In genomic region chr20:25864986-25865714, GRCh38 we compare ENCODE assay signal across 8 cellular contexts.
DNase-seq lines count a peak whose midpoint lies in the region; ATAC-seq, FAIRE-seq and TF ChIP-seq lines count a peak whose summit lies in the region.

No MANE protein-coding gene starts in this region.

- no peak for TF ChIP-seq EP300 in suprapubic skin (IDR thresholded peaks at IDR 0.05)

- H3K4me3 ChIP-seq in adipocyte (ENCODE audit: low read length) = peak overlapping the region; percentile 71
- peak overlapping the region; percentile 19 to 45 for H3K4me3 ChIP-seq in kidney (ENCODE audit: low read length in 2 of 2)
- H3K4me3 ChIP-seq in suprapubic skin = peak overlapping the region; percentile 42

- peaks cover 23% of the 10 kb centered on the region for H3K4me1 ChIP-seq in adipocyte (ENCODE audit: control insufficient read depth, insufficient read depth, low read length)
- H3K4me1 ChIP-seq in kidney (ENCODE audit: control insufficient read depth in 1 of 2, insufficient read depth in 1 of 2, low read depth in 1 of 2, low read length in 2 of 2) = peaks cover 9 to 31% of the 10 kb centered on the region in 2 donors
- peaks cover 58% of the 10 kb centered on the region for H3K4me1 ChIP-seq in suprapubic skin

- ATAC-seq in GM21390 (IDR thresholded peaks at IDR 0.05; ENCODE audit: unreplicated experiment) (no peak), GM19463 (IDR thresholded peaks at IDR 0.05; ENCODE audit: unreplicated experiment) (no peak)

- no peak for TF ChIP-seq POLR2A in suprapubic skin (IDR thresholded peaks at IDR 0.05)

- no peak overlapping the region for H3K27ac Mint-ChIP-seq in activated CD4-positive, alpha-beta T cell treated with anti-CD3 and anti-CD28 coated beads, Interleukin-2, amount 10 ng/mL, durations not matched to agents 7 days and 5 days

- H3K9me3 ChIP-seq in adipocyte (ENCODE audit: control insufficient read depth, low read length) (no peaks in the 10 kb centered on the region), kidney (ENCODE audit: control insufficient read depth in 1 of 2, low read length in 2 of 2) (no peaks in the 10 kb centered on the region), suprapubic skin (no peaks in the 10 kb centered on the region)

- H3K9ac ChIP-seq in adipocyte (ENCODE audit: low read length) = peak overlapping the region; percentile 50
- H3K9ac ChIP-seq in kidney (ENCODE audit: low read length in 2 of 2) = no peak overlapping the region

- TF ChIP-seq CTCF in kidney (IDR thresholded peaks at IDR 0.05; ENCODE audit: borderline replicate concordance, extremely low read depth, insufficient read depth) = no peak
- no peak for TF ChIP-seq CTCF in suprapubic skin (IDR thresholded peaks at IDR 0.05)

- H3K27me3 ChIP-seq in adipocyte (replicated peaks; ENCODE audit: control insufficient read depth, insufficient read depth, low read length) (peaks cover 23% of the 10 kb centered on the region), suprapubic skin (peaks cover 35% of the 10 kb centered on the region)

- no peak overlapping the region for H3K27ac ChIP-seq in kidney (ENCODE audit: low read depth in 2 of 2, low read length in 2 of 2)
- H3K27ac ChIP-seq in suprapubic skin = no peak overlapping the region

- intact Hi-C loops in kidney (cut with DNase I) = no loop called here

- H3K36me3 ChIP-seq in adipocyte (ENCODE audit: control insufficient read depth, insufficient read depth, low read length, severe bottlenecking) (no peaks in the 10 kb centered on the region), kidney (ENCODE audit: control insufficient read depth in 1 of 2, insufficient read depth in 2 of 2, low read length in 2 of 2) (no peaks in the 10 kb centered on the region), suprapubic skin (no peaks in the 10 kb centered on the region)

- no peak for FAIRE-seq in kidney (lab: Jason Lieb, UNC)

- H3K9me3 Mint-ChIP-seq in activated CD4-positive, alpha-beta T cell treated with anti-CD3 and anti-CD28 coated beads, Interleukin-2, amount 10 ng/mL, durations not matched to agents 7 days and 5 days = no peaks in the 10 kb centered on the region

- CTCF ChIA-PET in activated CD4-positive, alpha-beta T cell treated with anti-CD3 and anti-CD28 coated beads, Interleukin-2, amount 10 ng/mL, durations not matched to agents 7 days and 5 days (lab: Charles Lee) = no interaction called here

- no peaks in the 10 kb centered on the region for H3K36me3 Mint-ChIP-seq in activated CD4-positive, alpha-beta T cell treated with anti-CD3 and anti-CD28 coated beads, Interleukin-2, amount 10 ng/mL, durations not matched to agents 7 days and 5 days (ENCODE audit: low read depth)

- H3K27me3 Mint-ChIP-seq in activated CD4-positive, alpha-beta T cell treated with anti-CD3 and anti-CD28 coated beads, Interleukin-2, amount 10 ng/mL, durations not matched to agents 7 days and 5 days = peaks cover 69% of the 10 kb centered on the region

- peaks cover 41% of the 10 kb centered on the region for H3K4me1 Mint-ChIP-seq in activated CD4-positive, alpha-beta T cell treated with anti-CD3 and anti-CD28 coated beads, Interleukin-2, amount 10 ng/mL, durations not matched to agents 7 days and 5 days

- POLR2A ChIA-PET in activated CD4-positive, alpha-beta T cell treated with anti-CD3 and anti-CD28 coated beads, Interleukin-2, amount 10 ng/mL, durations not matched to agents 7 days and 5 days (lab: Charles Lee) = no interaction called here

- peak overlapping the region; percentile 47 for H3K4me3 Mint-ChIP-seq in activated CD4-positive, alpha-beta T cell treated with anti-CD3 and anti-CD28 coated beads, Interleukin-2, amount 10 ng/mL, durations not matched to agents 7 days and 5 days

- no peak for DNase-seq in activated CD4-positive, alpha-beta T cell treated with anti-CD3 and anti-CD28 coated beads, Interleukin-2, amount 10 ng/mL, durations not matched to agents 7 days and 5 days
- DNase-seq in activated CD4-positive, alpha-beta T cell treated with anti-CD3 and anti-CD28 coated beads, Interleukin-2, amount 50 U/mL, for 1 hour = no peak
- DNase-seq in adipocyte (ENCODE audit: low read depth) (no peak), kidney (no peak), suprapubic skin (ENCODE audit: low spot score in 2 of 2) (no peak), hepatic stellate cell (ENCODE audit: low spot score) (no peak)

- 79% methylated on average over 18 of the region's 28 CpGs for WGBS in suprapubic skin
